Comparison of ENCODE assay signal across 8 cellular contexts in the genomic region with DNA sequence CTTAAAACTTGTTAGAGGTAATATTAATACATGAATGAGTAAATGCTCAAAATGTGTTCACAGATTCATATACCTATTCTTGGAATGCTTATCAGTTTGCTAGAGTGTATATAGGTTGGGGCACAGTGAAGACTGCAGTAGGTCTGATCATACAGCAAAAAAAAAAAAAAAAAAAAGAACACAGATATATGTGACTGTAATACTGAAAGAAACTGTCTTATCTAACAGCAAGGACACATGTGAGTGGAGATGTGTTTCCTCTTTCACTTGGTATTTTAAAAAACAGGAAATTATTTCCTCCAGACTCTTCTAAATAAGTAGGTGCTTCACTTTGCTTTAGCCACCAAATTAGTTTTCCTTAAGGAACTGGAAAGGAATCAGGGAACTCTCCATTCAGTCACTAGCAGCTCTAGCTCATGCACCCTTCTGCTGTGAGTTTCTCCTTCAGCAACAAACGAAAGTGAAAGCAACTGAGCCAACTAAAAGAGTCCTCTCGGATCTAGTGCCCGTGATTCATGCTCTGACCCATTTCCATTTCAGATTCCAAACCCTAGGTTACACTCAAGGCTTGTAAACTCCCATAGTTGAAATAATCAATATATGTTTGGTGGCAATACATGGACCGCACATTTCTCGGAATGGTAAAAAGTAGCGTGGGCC.
DNase-seq lines count a peak whose midpoint lies in the region; ATAC-seq and TF ChIP-seq lines count a peak whose summit lies in the region.

No MANE protein-coding gene starts in this region.

- no peak overlapping the region for H4K8ac ChIP-seq in trophoblast cell (ENCODE audit: low read depth, low read length)

- H3K4me3 ChIP-seq in RWPE2 (ENCODE audit: severe bottlenecking) (no peak overlapping the region), trophoblast cell (ENCODE audit: low read depth, low read length) (no peak overlapping the region)
- peak overlapping the region; percentile 36 for H3K4me3 ChIP-seq in effector memory CD4-positive, alpha-beta T cell (ENCODE audit: insufficient read depth, low read depth, low read length, poor library complexity, severe bottlenecking)

- H3K4me1 ChIP-seq in RWPE2 (ENCODE audit: insufficient read depth, poor library complexity, severe bottlenecking), result peaks cover 8% of the 10 kb centered on the region
- H3K4me1 ChIP-seq in effector memory CD4-positive, alpha-beta T cell (ENCODE audit: control insufficient read depth, insufficient read depth, low read length, poor library complexity, severe bottlenecking), result no peaks in the 10 kb centered on the region
- H3K4me1 ChIP-seq in trophoblast cell (ENCODE audit: control insufficient read depth in 1 of 2, insufficient read depth in 2 of 2, low read length in 2 of 2), result no peaks in the 10 kb centered on the region

- H3K36me3 ChIP-seq in RWPE2 (ENCODE audit: low read depth), result no peaks in the 10 kb centered on the region
- H3K36me3 ChIP-seq in effector memory CD4-positive, alpha-beta T cell (ENCODE audit: control insufficient read depth, insufficient read depth, low read length), result no peaks in the 10 kb centered on the region
- H3K36me3 ChIP-seq in trophoblast cell (ENCODE audit: control insufficient read depth in 1 of 2, insufficient read depth in 2 of 2, low read length in 2 of 2), result no peaks in the 10 kb centered on the region

- H3K4ac ChIP-seq in trophoblast cell (ENCODE audit: low read depth, low read length), result no peak overlapping the region

- no peak overlapping the region for H2AK5ac ChIP-seq in trophoblast cell (ENCODE audit: low read length)

- no peak overlapping the region for H3K9ac ChIP-seq in trophoblast cell (ENCODE audit: low read length)

- H3K9me3 ChIP-seq in RWPE2 (ENCODE audit: severe bottlenecking) (no peaks in the 10 kb centered on the region), trophoblast cell (ENCODE audit: insufficient read depth, low read depth, low read length) (no peaks in the 10 kb centered on the region)
- H3K9me3 ChIP-seq in effector memory CD4-positive, alpha-beta T cell (ENCODE audit: control insufficient read depth, low read length), result no peaks in the 10 kb centered on the region

- no peak overlapping the region for H4K91ac ChIP-seq in trophoblast cell (ENCODE audit: low read depth, low read length)

- no peaks in the 10 kb centered on the region for H3K79me1 ChIP-seq in trophoblast cell (ENCODE audit: low read length)

- ATAC-seq in GM19043 (IDR thresholded peaks at IDR 0.05; ENCODE audit: low read depth, unreplicated experiment) (peak; percentile 91), HG03378 (IDR thresholded peaks at IDR 0.05; ENCODE audit: unreplicated experiment) (peak; percentile 79), RWPE2 (ENCODE audit: low read depth) (peak; percentile 81)

- no peak overlapping the region for H3K4me2 ChIP-seq in trophoblast cell (ENCODE audit: low read length)

- no peaks in the 10 kb centered on the region for H3K79me2 ChIP-seq in trophoblast cell (ENCODE audit: control insufficient read depth, insufficient read depth, low read length, poor library complexity)

- no peak overlapping the region for H2BK12ac ChIP-seq in trophoblast cell (ENCODE audit: low read length)

- H3K27ac ChIP-seq in RWPE2 (ENCODE audit: poor library complexity, severe bottlenecking), result no peak overlapping the region
- H3K27ac ChIP-seq in effector memory CD4-positive, alpha-beta T cell (ENCODE audit: insufficient read depth, low read length, poor library complexity, severe bottlenecking), result no peak overlapping the region
- no peak overlapping the region for H3K27ac ChIP-seq in trophoblast cell (ENCODE audit: low read depth, low read length)

- no peak overlapping the region for H2BK120ac ChIP-seq in trophoblast cell (ENCODE audit: insufficient read depth, low read length, poor library complexity)

- H3K23ac ChIP-seq in trophoblast cell (ENCODE audit: low read length), result no peak overlapping the region

- TF ChIP-seq CTCF in RWPE2 (IDR thresholded peaks at IDR 0.05; ENCODE audit: poor library complexity, severe bottlenecking), result no peak

- no peak overlapping the region for H2BK5ac ChIP-seq in trophoblast cell (ENCODE audit: low read depth, low read length, poor library complexity)

- H4K12ac ChIP-seq in trophoblast cell (ENCODE audit: low read depth, low read length), result no peak overlapping the region

- no peak overlapping the region for H3K14ac ChIP-seq in trophoblast cell (ENCODE audit: low read length)

- no peak overlapping the region for H2AFZ ChIP-seq in trophoblast cell (ENCODE audit: insufficient read depth, low read length, poor library complexity)

- no peaks in the 10 kb centered on the region for H3K27me3 ChIP-seq in RWPE2 (ENCODE audit: insufficient read depth, poor library complexity, severe bottlenecking)
- H3K27me3 ChIP-seq in effector memory CD4-positive, alpha-beta T cell (replicated peaks; ENCODE audit: control insufficient read depth, insufficient read depth, low read length, poor library complexity, severe bottlenecking), result no peaks in the 10 kb centered on the region
- no peaks in the 10 kb centered on the region for H3K27me3 ChIP-seq in trophoblast cell (ENCODE audit: insufficient read depth, low read length)

- WGBS in trophoblast cell (ENCODE audit: extremely low coverage, insufficient coverage, insufficient read length), result no CpG with 5 or more reads among the region's 6 CpGs

- H3K18ac ChIP-seq in trophoblast cell (ENCODE audit: low read length), result no peak overlapping the region

- peak; percentile 12 for DNase-seq in CD1c-positive myeloid dendritic cell (ENCODE audit: extremely low spot score)
- no peak for DNase-seq in RWPE2 (ENCODE audit: low spot score)
- DNase-seq in effector memory CD4-positive, alpha-beta T cell, result no peak
- peak; percentile 23 to 75 for DNase-seq in trophoblast cell
- no peak for DNase-seq in NCI-H82 (lab: John Stamatoyannopoulos, UW)
- DNase-seq in NCI-H446 treated with DMSO at 0.1 percent for 48 hours (lab: John Stamatoyannopoulos, UW), result no peak

Comparison
In these comparisons a context has a peak if more than half of its experiments do, and no peak if none do; other contexts are left out.
1. DNase-seq: peak in CD1c-positive myeloid dendritic cell (single experiment) and trophoblast cell (2 of 2); none in RWPE2 (single experiment), effector memory CD4-positive, alpha-beta T cell (0 of 3), NCI-H82 (single experiment) and NCI-H446 treated with DMSO at 0.1 percent for 48 hours (single experiment).
2. Peak in every context shown above with its lines, with median percentiles within 50 percentile points of each other: ATAC-seq.